ENCODE assay signal across 26 cellular contexts in genomic region chr10:129040377-129040776, GRCh38.
DNase-seq lines count a peak whose midpoint lies in the region; ATAC-seq, FAIRE-seq and TF ChIP-seq lines count a peak whose summit lies in the region.
"Had no signal": no experiment of that assay in that cellular context is flagged by ENCODE, and none has a peak within 500 bp of the region (broad histone marks: within the 10 kb centered on the region; RNA-seq: fewer than 3 reads in every experiment).

No MANE protein-coding gene starts in this region.

- no peak for TF ChIP-seq EP300 in SK-N-SH (IDR thresholded peaks at IDR 0.05; ENCODE audit: borderline replicate concordance in 1 of 2, low read depth in 1 of 2, low read length in 1 of 2)

- no peaks in the 10 kb centered on the region for H3K36me3 ChIP-seq in SK-N-SH (replicated peaks in 1 of 2; ENCODE audit: control insufficient read depth in 1 of 2, insufficient read depth in 2 of 2, low read length in 1 of 2)
- H3K36me3 ChIP-seq in DND-41 (ENCODE audit: insufficient read depth, low read length) = no peaks in the 10 kb centered on the region
- H3K36me3 ChIP-seq in endothelial cell of umbilical vein (ENCODE audit: control insufficient read depth in 2 of 2, extremely low read depth in 1 of 2, insufficient read depth in 2 of 2, low read length in 2 of 2) = no peaks in the 10 kb centered on the region
- H3K36me3 ChIP-seq: BE2C had no signal

- no peak for TF ChIP-seq RAD21 in SK-N-SH (IDR thresholded peaks at IDR 0.05; ENCODE audit: low read length)

- dilution Hi-C loops in endothelial cell of umbilical vein (cut with MboI; ENCODE audit: extremely low pct_ligation_motif_present, low sequenced_read_pairs) = no loop called here

- H3K4me2 ChIP-seq in SK-N-SH (no peak overlapping the region), DND-41 (ENCODE audit: insufficient read depth, low read length) (no peak overlapping the region), endothelial cell of umbilical vein (ENCODE audit: insufficient read depth, low read length) (no peak overlapping the region)
- H3K4me2 ChIP-seq: GM23338 had no signal

- DNase-seq in SK-N-SH (no peak), DND-41 (no peak), endothelial cell of umbilical vein (ENCODE audit: low read depth, low spot score) (no peak), iPS-NIHi11 (ENCODE audit: low spot score) (no peak), GM19238 (ENCODE audit: insufficient read length, low spot score) (no peak)
- DNase-seq: ACHN; AML-193; BE2C; CD4-positive, alpha-beta T cell; CD8-positive, alpha-beta memory T cell; DMS 273 treated with DMSO at 0.1 percent for 48 hours; DMS79; GF-D8; H9; HFFc6 had no signal

- H3K4me3 ChIP-seq in SK-N-SH (ENCODE audit: low read depth in 2 of 2, low read length in 1 of 2) (no peak overlapping the region), DND-41 (ENCODE audit: low read depth in 1 of 2, low read length in 2 of 2) (no peak overlapping the region), endothelial cell of umbilical vein (replicated peaks in 1 of 3; ENCODE audit: insufficient read depth in 1 of 3, low read depth in 1 of 3, low read length in 3 of 3) (no peak overlapping the region)
- H3K4me3 ChIP-seq: GM23338 had no signal

- no peak for TF ChIP-seq POLR2A in endothelial cell of umbilical vein (IDR thresholded peaks at IDR 0.05; ENCODE audit: low read depth, low read length)

- no peak for TF ChIP-seq CTCF in SK-N-SH (IDR thresholded peaks at IDR 0.05)
- no peak for TF ChIP-seq CTCF in DND-41 (IDR thresholded peaks at IDR 0.05; ENCODE audit: borderline replicate concordance, extremely low read depth, low read length, poor library complexity, severe bottlenecking)
- no peak for TF ChIP-seq CTCF in endothelial cell of umbilical vein (IDR thresholded peaks at IDR 0.05; ENCODE audit: extremely low read depth in 1 of 2, insufficient read depth in 1 of 2, low read depth in 1 of 2, low read length in 2 of 2)

- H3K4me1 ChIP-seq in SK-N-SH (ENCODE audit: control insufficient read depth in 1 of 2, insufficient read depth in 2 of 2, low read depth in 1 of 2, low read length in 1 of 2) = no peaks in the 10 kb centered on the region; a peak in 1 of 4 replicates
- H3K4me1 ChIP-seq in DND-41 (ENCODE audit: insufficient read depth, low read length) = peaks cover 73% of the 10 kb centered on the region
- peaks cover 63% of the 10 kb centered on the region for H3K4me1 ChIP-seq in endothelial cell of umbilical vein (ENCODE audit: control insufficient read depth, extremely low read depth, insufficient read depth, low read length)

- no peak for ATAC-seq in SK-N-SH treated with all-trans-retinoic acid at 6 μM for 48 hours
- no peak for ATAC-seq in DND-41 (ENCODE audit: insufficient read depth, low read depth)
- ATAC-seq in GM18861 (IDR thresholded peaks at IDR 0.05; ENCODE audit: unreplicated experiment) = no peak
- ATAC-seq: GM23338, HCT116 had no signal

- H3K27me3 ChIP-seq in SK-N-SH (ENCODE audit: insufficient read depth) (no peaks in the 10 kb centered on the region), DND-41 (ENCODE audit: insufficient read depth, low read length, poor library complexity) (no peaks in the 10 kb centered on the region), endothelial cell of umbilical vein (ENCODE audit: control insufficient read depth in 2 of 2, insufficient read depth in 2 of 2, low read length in 2 of 2) (no peaks in the 10 kb centered on the region)
- H3K27me3 ChIP-seq: BE2C had no signal

- intact Hi-C loops in endothelial cell of umbilical vein (cut with micrococcal nuclease) = no loop called here

- 13% methylated on average over 1 of the region's 1 CpG for WGBS in SK-N-SH (ENCODE audit: low lambda C conversion rate)

- POLR2A ChIA-PET in SK-N-SH (lab: Yijun Ruan, JAX) (no interaction called here), endothelial cell of umbilical vein (lab: Charles Lee) (no interaction called here)

- CTCF ChIA-PET in SK-N-SH (lab: Yijun Ruan, JAX) (interaction anchor here (1.0 to 2.3 kb wide), 2 partner anchors 9 to 931 kb away, joined by 3 to 7 read pairs; no protein-coding TSS in a partner anchor), endothelial cell of umbilical vein (lab: Charles Lee) (no interaction called here)

- H3K9ac ChIP-seq in SK-N-SH (no peak overlapping the region), DND-41 (ENCODE audit: low read depth, low read length) (no peak overlapping the region), endothelial cell of umbilical vein (replicated peaks; ENCODE audit: extremely low read depth, insufficient read depth, low read length) (no peak overlapping the region)

- H3K9me2 ChIP-seq in SK-N-SH = no peaks in the 10 kb centered on the region

- H4K20me1 ChIP-seq in SK-N-SH (ENCODE audit: insufficient read depth) (no peaks in the 10 kb centered on the region), DND-41 (ENCODE audit: insufficient read depth, low read length) (no peaks in the 10 kb centered on the region), endothelial cell of umbilical vein (replicated peaks; ENCODE audit: control insufficient read depth, extremely low read depth, insufficient read depth, low read length) (no peaks in the 10 kb centered on the region)

- no TSS peak for BruUV-seq in endothelial cell of umbilical vein (replicated peaks; lab: Mats Ljungman, UMichigan)

- H3K27ac ChIP-seq in SK-N-SH (ENCODE audit: low read depth in 2 of 2, low read length in 1 of 2) = no peak overlapping the region
- 0 out of 2 replicates have a peak overlapping the region, but pooled peaks have one; percentile 33 for H3K27ac ChIP-seq in DND-41 (ENCODE audit: low read length)
- peak overlapping the region; percentile 48 for H3K27ac ChIP-seq in endothelial cell of umbilical vein (ENCODE audit: insufficient read depth, low read depth, low read length)
- H3K27ac ChIP-seq: 22Rv1, C4-2B had no signal

- no peaks in the 10 kb centered on the region for H3F3A ChIP-seq in SK-N-SH (replicated peaks; ENCODE audit: insufficient read depth)

- H3K9me3 ChIP-seq in SK-N-SH (no peaks in the 10 kb centered on the region), DND-41 (ENCODE audit: insufficient read depth, low read length, severe bottlenecking) (no peaks in the 10 kb centered on the region), endothelial cell of umbilical vein (replicated peaks; ENCODE audit: control insufficient read depth, insufficient read depth, low read length) (no peaks in the 10 kb centered on the region)
- H3K9me3 ChIP-seq: BE2C had no signal

- FAIRE-seq in endothelial cell of umbilical vein (lab: Jason Lieb, UNC) = no peak
- FAIRE-seq: A204.1, D721Med, GM12891, GM18507, GM19239 had no signal

- H3K79me2 ChIP-seq in SK-N-SH (ENCODE audit: insufficient read depth) = no peaks in the 10 kb centered on the region
- no peaks in the 10 kb centered on the region for H3K79me2 ChIP-seq in DND-41 (ENCODE audit: insufficient read depth, low read length)
- H3K79me2 ChIP-seq in endothelial cell of umbilical vein (ENCODE audit: control insufficient read depth, insufficient read depth, low read length) = no peaks in the 10 kb centered on the region

- no peak overlapping the region for H2AFZ ChIP-seq in SK-N-SH (ENCODE audit: low read depth)
- H2AFZ ChIP-seq in DND-41 (ENCODE audit: low read depth, low read length) = no peak overlapping the region
- no peak overlapping the region for H2AFZ ChIP-seq in endothelial cell of umbilical vein (ENCODE audit: low read depth, low read length)
- H2AFZ ChIP-seq: GM23338 had no signal

- no peaks in the 10 kb centered on the region for H3K9me1 ChIP-seq in endothelial cell of umbilical vein (replicated peaks; ENCODE audit: control insufficient read depth, extremely low read depth, insufficient read depth, low read length)

TF ChIP-seq in SK-N-SH treated with all-trans-retinoic acid at 6 μM for 48 hours, 23 proteins besides CTCF, POLR2A, EP300 and RAD21:
- peak; percentile 83 for TF ChIP-seq ZNF70 (CRISPR knock-in tag; IDR thresholded peaks at IDR 0.05)
- peak; percentile 62; the same call in 1 of the 2 replicates for TF ChIP-seq ZFP3 (CRISPR knock-in tag; IDR thresholded peaks at IDR 0.05)
- no peak for TF ChIP-seq RARB (CRISPR knock-in tag; IDR thresholded peaks at IDR 0.05)

TF ChIP-seq in SK-N-SH, 30 proteins besides CTCF, POLR2A, EP300 and RAD21:
- TF ChIP-seq TAF1 (IDR thresholded peaks at IDR 0.05; ENCODE audit: borderline replicate concordance, low read depth, low read length) = no peak

TF ChIP-seq in endothelial cell of umbilical vein, 7 proteins besides CTCF, POLR2A, EP300 and RAD21:
- TF ChIP-seq POLR2AphosphoS5 (IDR thresholded peaks at IDR 0.05; ENCODE audit: insufficient read depth, low read depth, low read length) (no peak), EZH2 (IDR thresholded peaks at IDR 0.05; ENCODE audit: borderline replicate concordance, low read depth, low read length, severe bottlenecking) (no peak), MYC (IDR thresholded peaks at IDR 0.05; ENCODE audit: low read depth, low read length) (no peak), GATA2 (IDR thresholded peaks at IDR 0.05; ENCODE audit: insufficient read depth, insufficient read length, low read depth, low read length) (no peak), FOS (IDR thresholded peaks at IDR 0.05; ENCODE audit: borderline replicate concordance, insufficient read depth, low read length) (no peak), JUN (IDR thresholded peaks at IDR 0.05; ENCODE audit: borderline replicate concordance, insufficient read depth, insufficient read length, low read depth) (no peak), MAX (IDR thresholded peaks at IDR 0.05; ENCODE audit: insufficient read depth, insufficient read length) (no peak)

Comparison
In these comparisons a context has a peak if more than half of its experiments do, and no peak if none do; other contexts are left out.
1. H3K27ac ChIP-seq: peak in DND-41 (single experiment) and endothelial cell of umbilical vein (single experiment); none in SK-N-SH (0 of 2).